In the genomic region with DNA sequence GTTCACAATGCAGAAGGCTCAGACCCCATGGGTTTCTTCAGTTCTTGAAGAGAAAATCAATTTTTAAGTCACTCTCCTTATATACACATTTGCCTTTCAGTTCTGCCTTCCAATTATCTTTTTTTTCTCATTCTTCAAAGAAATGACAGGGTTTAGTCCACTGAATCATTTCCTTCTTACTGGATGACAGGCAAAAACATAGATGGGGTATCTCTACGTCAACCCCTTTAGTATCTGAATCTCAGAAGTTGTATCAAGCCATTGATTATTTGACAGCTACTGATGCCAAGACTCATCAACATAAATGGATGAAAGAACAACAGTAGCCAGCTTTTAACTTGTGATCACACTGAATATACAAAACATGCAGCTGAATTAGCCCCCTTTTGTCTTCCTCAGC, we compare ENCODE assay signal across 1 cellular context.
TF ChIP-seq lines count a peak whose summit lies in the region.

No MANE protein-coding gene starts in this region.

TF ChIP-seq in SK-N-SH treated with all-trans-retinoic acid at 6 μM for 48 hours, 23 proteins besides CTCF, POLR2A, EP300 and RAD21 (continued from another document):
- TF ChIP-seq, protein P1, sequence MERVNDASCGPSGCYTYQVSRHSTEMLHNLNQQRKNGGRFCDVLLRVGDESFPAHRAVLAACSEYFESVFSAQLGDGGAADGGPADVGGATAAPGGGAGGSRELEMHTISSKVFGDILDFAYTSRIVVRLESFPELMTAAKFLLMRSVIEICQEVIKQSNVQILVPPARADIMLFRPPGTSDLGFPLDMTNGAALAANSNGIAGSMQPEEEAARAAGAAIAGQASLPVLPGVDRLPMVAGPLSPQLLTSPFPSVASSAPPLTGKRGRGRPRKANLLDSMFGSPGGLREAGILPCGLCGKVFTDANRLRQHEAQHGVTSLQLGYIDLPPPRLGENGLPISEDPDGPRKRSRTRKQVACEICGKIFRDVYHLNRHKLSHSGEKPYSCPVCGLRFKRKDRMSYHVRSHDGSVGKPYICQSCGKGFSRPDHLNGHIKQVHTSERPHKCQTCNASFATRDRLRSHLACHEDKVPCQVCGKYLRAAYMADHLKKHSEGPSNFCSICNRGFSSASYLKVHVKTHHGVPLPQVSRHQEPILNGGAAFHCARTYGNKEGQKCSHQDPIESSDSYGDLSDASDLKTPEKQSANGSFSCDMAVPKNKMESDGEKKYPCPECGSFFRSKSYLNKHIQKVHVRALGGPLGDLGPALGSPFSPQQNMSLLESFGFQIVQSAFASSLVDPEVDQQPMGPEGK (CRISPR knock-in tag; IDR thresholded peaks at IDR 0.05; ENCODE audit: borderline replicate concordance): no peak
- TF ChIP-seq ISL1 (CRISPR knock-in tag; IDR thresholded peaks at IDR 0.05): no peak
- no peak for TF ChIP-seq ZNF70 (CRISPR knock-in tag; IDR thresholded peaks at IDR 0.05)
- no peak for TF ChIP-seq ZNF565 (CRISPR knock-in tag; conservative IDR thresholded peaks at IDR 0.05; ENCODE audit: low read depth)
- no peak for TF ChIP-seq TCF4 (CRISPR knock-in tag; IDR thresholded peaks at IDR 0.05; ENCODE audit: borderline replicate concordance)
